ENCODE assay signal across 10 cellular contexts in genomic region chr17:75498726-75499213, GRCh38. TPM values are rescaled to one million over a fixed set of nuclear protein-coding genes. Genes with fewer than 3 reads are reported as not detected.
DNase-seq lines count a peak whose midpoint lies in the region; ATAC-seq and TF ChIP-seq lines count a peak whose summit lies in the region.
"Had no signal": no experiment of that assay in that cellular context is flagged by ENCODE, and none has a peak within 500 bp of the region (broad histone marks: within the 10 kb centered on the region; RNA-seq: fewer than 3 reads in every experiment).

No MANE protein-coding gene starts in this region.

- H3K27ac ChIP-seq in cardiac muscle cell (peak overlapping the region; percentile 60), right atrium auricular region (no peak overlapping the region), right cardiac atrium (ENCODE audit: low read length) (peak overlapping the region; percentile 42), upper lobe of right lung (peak overlapping the region; percentile 4)

- no peaks in the 10 kb centered on the region for H3K27me3 ChIP-seq in cardiac muscle cell
- H3K27me3 ChIP-seq in right atrium auricular region = no peaks in the 10 kb centered on the region
- no peaks in the 10 kb centered on the region for H3K27me3 ChIP-seq in right cardiac atrium (ENCODE audit: control insufficient read depth, insufficient read depth)
- no peaks in the 10 kb centered on the region for H3K27me3 ChIP-seq in upper lobe of right lung

- H3K4me1 ChIP-seq in cardiac muscle cell (ENCODE audit: low read depth) (no peaks in the 10 kb centered on the region), right atrium auricular region (peaks cover 0 to 44% of the 10 kb centered on the region in 2 donors), right cardiac atrium (ENCODE audit: control insufficient read depth, insufficient read depth, low read length) (peaks cover 2% of the 10 kb centered on the region), upper lobe of right lung (no peaks in the 10 kb centered on the region)

- H3K4me3 ChIP-seq in cardiac muscle cell (no peak overlapping the region), right atrium auricular region (no peak overlapping the region), right cardiac atrium (ENCODE audit: low read length) (no peak overlapping the region), upper lobe of right lung (no peak overlapping the region)

- no peak for TF ChIP-seq CTCF in cardiac muscle cell (IDR thresholded peaks at IDR 0.05; ENCODE audit: low read depth, low read length)
- no peak for TF ChIP-seq CTCF in right atrium auricular region (IDR thresholded peaks at IDR 0.05)
- no peak for TF ChIP-seq CTCF in upper lobe of right lung (IDR thresholded peaks at IDR 0.05)

- DNase-seq in cardiac muscle cell (ENCODE audit: low read depth in 1 of 2, low spot score in 1 of 2) (peak in 1 of 2 donors; percentile 11), right atrium auricular region (ENCODE audit: low spot score) (no peak), right cardiac atrium (peak in 1 of 3 donors; percentile 73), upper lobe of right lung (no peak), NCI-H2171 treated with DMSO at 0.1 percent for 48 hours (lab: John Stamatoyannopoulos, UW) (no peak)
- DNase-seq in stimulated activated CD4-positive, alpha-beta T cell treated with anti-CD3 and anti-CD28 coated beads, Interleukin-4, amount 100 ng/mL, for 4 hours = no peak
- DNase-seq: kidney, NCI-H1048, NCI-H774 had no signal

- H3K36me3 ChIP-seq in cardiac muscle cell (peaks cover 19% of the 10 kb centered on the region), right atrium auricular region (peaks cover 83% of the 10 kb centered on the region), upper lobe of right lung (peaks cover 43% of the 10 kb centered on the region)

- ATAC-seq in right cardiac atrium = peak in 1 of 2 donors; percentile 12
- ATAC-seq in upper lobe of right lung = peak; percentile 3
- ATAC-seq: esophagus mucosa had no signal

- no peaks in the 10 kb centered on the region for H3K9me3 ChIP-seq in cardiac muscle cell (ENCODE audit: low read depth)
- H3K9me3 ChIP-seq in right atrium auricular region = no peaks in the 10 kb centered on the region
- no peaks in the 10 kb centered on the region for H3K9me3 ChIP-seq in right cardiac atrium (ENCODE audit: control insufficient read depth, low read length)
- H3K9me3 ChIP-seq in upper lobe of right lung = no peaks in the 10 kb centered on the region

- intact Hi-C loops in right cardiac atrium (cut with DNase I) (no loop called here), upper lobe of right lung (cut with DNase I) (no loop called here)

- WGBS in right cardiac atrium = 47% methylated on average over 16 of the region's 16 CpGs

RNA-seq across cellular contexts. Expression of gene CASKIN2, which starts 16.6 kb away (rescaled TPM):
- total RNA-seq in cardiac muscle cell (24.4 and 31.2 TPM in 2 replicates), right atrium auricular region (10 to 100 TPM; 18.3 to 28.7 TPM), right cardiac atrium (10 to 100 TPM; 38.0 to 50.4 (median 46.4) TPM), upper lobe of right lung (101 TPM)
- polyA plus RNA-seq in cardiac muscle cell (18.1 and 27.3 TPM in 2 replicates), right cardiac atrium (25.9 TPM)

RNA-seq across cellular contexts. Expression of gene TSEN54, which starts 17.6 kb away (rescaled TPM):
- total RNA-seq in cardiac muscle cell (70.5 and 88.8 TPM in 2 replicates), right atrium auricular region (10 to 100 TPM in 1 of 2 donors, 1 to 10 TPM in 1; 9.6 to 13.8 TPM), right cardiac atrium (1 to 10 TPM; 5.9 to 7.1 (median 6.8) TPM), upper lobe of right lung (21.6 TPM)
- polyA plus RNA-seq in cardiac muscle cell (52.8 and 64.4 TPM in 2 replicates), right cardiac atrium (9.6 TPM)

RNA-seq across cellular contexts. Expression of gene LLGL2, which starts 26.7 kb away (rescaled TPM):
- 28.1 and 40.3 TPM in 2 replicates for total RNA-seq in cardiac muscle cell
- 35.2 and 45.5 TPM in 2 replicates for polyA plus RNA-seq in cardiac muscle cell
- 1 to 10 TPM; 4.1 to 8.5 TPM for total RNA-seq in right atrium auricular region
- 10 to 100 TPM in 1 of 4 donors, 1 to 10 TPM in 3; 5.7 to 10.4 (median 7.6) TPM for total RNA-seq in right cardiac atrium
- 8.6 TPM for polyA plus RNA-seq in right cardiac atrium
- 133 TPM for total RNA-seq in upper lobe of right lung

RNA-seq across cellular contexts. Expression of gene TMEM94, which starts 42.3 kb away (rescaled TPM):
- total RNA-seq in cardiac muscle cell (87.1 and 105 TPM in 2 replicates), right atrium auricular region (10 to 100 TPM; 56.3 to 61.6 TPM), right cardiac atrium (10 to 100 TPM; 40.3 to 54.6 (median 50.3) TPM), upper lobe of right lung (79.1 TPM)
- polyA plus RNA-seq in cardiac muscle cell (74.2 and 93.5 TPM in 2 replicates), right cardiac atrium (41.0 TPM)

Comparison
In these comparisons a context has a peak if more than half of its experiments do, and no peak if none do; other contexts are left out.
1. H3K27ac ChIP-seq: peak in cardiac muscle cell (single experiment), right cardiac atrium (single experiment) and upper lobe of right lung (single experiment); none in right atrium auricular region (0 of 2).